ENCODE assay signal across 14 cellular contexts in genomic region chr3:193732391-193732790, GRCh38.
DNase-seq lines count a peak whose midpoint lies in the region; ATAC-seq, FAIRE-seq and TF ChIP-seq lines count a peak whose summit lies in the region.
"Had no signal": no experiment of that assay in that cellular context is flagged by ENCODE, and none has a peak within 500 bp of the region (broad histone marks: within the 10 kb centered on the region; RNA-seq: fewer than 3 reads in every experiment).

No MANE protein-coding gene starts in this region.

- no peaks in the 10 kb centered on the region for H3K36me3 ChIP-seq in neuronal stem cell (replicated peaks in 1 of 2; ENCODE audit: control insufficient read depth in 2 of 2, insufficient read depth in 2 of 2, low read length in 2 of 2)
- H3K36me3 ChIP-seq: thoracic aorta had no signal

- H4K8ac ChIP-seq in neuronal stem cell (ENCODE audit: low read depth, low read length) = peak overlapping the region; percentile 87

- H2AK5ac ChIP-seq in neuronal stem cell (ENCODE audit: low read depth, low read length) = peak overlapping the region; percentile 79

- TF ChIP-seq CTCF in Calu3 (IDR thresholded peaks at IDR 0.05; ENCODE audit: unreplicated experiment) (no peak), epithelial cell of proximal tubule (conservative IDR thresholded peaks at IDR 0.05; ENCODE audit: low read depth, low read length) (no peak), GM10266 (IDR thresholded peaks at IDR 0.05; ENCODE audit: control insufficient read depth, insufficient read depth, low read depth, missing control alignments) (no peak)

- H2BK15ac ChIP-seq in neuronal stem cell (ENCODE audit: low read length) = peak overlapping the region; percentile 17

- peak overlapping the region; percentile 69 for H3K18ac ChIP-seq in neuronal stem cell (ENCODE audit: low read length)

- CTCF ChIA-PET in Calu3 (lab: Charles Lee) = interaction anchor here (1.1 to 2.0 kb wide), 3 partner anchors 11 to 846 kb away, joined by 3 to 11 read pairs (median 4); no protein-coding TSS in a partner anchor

- peaks cover 0 to 1% of the 10 kb centered on the region in 2 donors for H3K9me3 ChIP-seq in neuronal stem cell (replicated peaks in 1 of 2; ENCODE audit: control insufficient read depth in 2 of 2, insufficient read depth in 1 of 2, low read depth in 1 of 2, low read length in 2 of 2)
- H3K9me3 ChIP-seq: thoracic aorta had no signal

- H3K4me1 Mint-ChIP-seq in Calu3 (ENCODE audit: low read depth, unreplicated experiment) = peaks cover 11% of the 10 kb centered on the region
- no peaks in the 10 kb centered on the region for H3K4me1 Mint-ChIP-seq in T-helper 2 cell treated with Interferon-gamma antibody and Interleukin-4, amounts not matched to agents 5 μg/mL and 100 μg/mL, for 36 hours (ENCODE audit: low read depth)
- H3K4me1 Mint-ChIP-seq in activated T-helper 17 cell treated with anti-CD3 and anti-CD28 coated beads, Interleukin-2, amount 50 U/mL, for 72 hours = no peaks in the 10 kb centered on the region

- BruUV-seq in Calu3 (replicated peaks; lab: Mats Ljungman, UMichigan) = no TSS peak

- H3K27ac ChIP-seq in neuronal stem cell (replicated peaks; ENCODE audit: low read length) = no peak overlapping the region
- H3K27ac ChIP-seq: thoracic aorta, VCaP had no signal

- H2BK120ac ChIP-seq in neuronal stem cell (ENCODE audit: low read depth, low read length) = no peak overlapping the region

- DNase-seq in Calu3 = peak; percentile 64
- peak; percentile 82 for DNase-seq in RCC 7860 (ENCODE audit: low spot score)
- peak; percentile 74 for DNase-seq in epithelial cell of proximal tubule (ENCODE audit: low read depth)
- DNase-seq in neuronal stem cell (ENCODE audit: low spot score) = no peak
- no peak for DNase-seq in T-helper 2 cell treated with Interferon-gamma antibody and Interleukin-4, amounts not matched to agents 5 μg/mL and 100 μg/mL, for 36 hours (ENCODE audit: low spot score)
- no peak for DNase-seq in GM10266 (ENCODE audit: extremely low spot score)
- DNase-seq: CD8-positive, alpha-beta T cell; NCI-H1694 treated with DMSO at 0.1 percent for 48 hours; posterior cingulate gyrus had no signal

- H3K9me3 Mint-ChIP-seq in Calu3 (ENCODE audit: low read depth, unreplicated experiment) = no peaks in the 10 kb centered on the region
- no peaks in the 10 kb centered on the region for H3K9me3 Mint-ChIP-seq in T-helper 2 cell treated with Interferon-gamma antibody and Interleukin-4, amounts not matched to agents 5 μg/mL and 100 μg/mL, for 36 hours
- no peaks in the 10 kb centered on the region for H3K9me3 Mint-ChIP-seq in activated T-helper 17 cell treated with anti-CD3 and anti-CD28 coated beads, Interleukin-2, amount 50 U/mL, for 72 hours
- H3K9me3 Mint-ChIP-seq: brain; CD8-positive, alpha-beta T cell had no signal

- H3K36me3 Mint-ChIP-seq in Calu3 (ENCODE audit: insufficient read depth, unreplicated experiment) = no peaks in the 10 kb centered on the region
- H3K36me3 Mint-ChIP-seq in T-helper 2 cell treated with Interferon-gamma antibody and Interleukin-4, amounts not matched to agents 5 μg/mL and 100 μg/mL, for 36 hours (ENCODE audit: low read depth) = no peaks in the 10 kb centered on the region
- no peaks in the 10 kb centered on the region for H3K36me3 Mint-ChIP-seq in activated T-helper 17 cell treated with anti-CD3 and anti-CD28 coated beads, Interleukin-2, amount 50 U/mL, for 72 hours (ENCODE audit: low read depth)
- H3K36me3 Mint-ChIP-seq: brain; CD8-positive, alpha-beta T cell had no signal

- no peak overlapping the region for H3K4me2 ChIP-seq in neuronal stem cell (ENCODE audit: insufficient read depth, low read length, poor library complexity, severe bottlenecking)

- peak overlapping the region; percentile 12 for H3K23ac ChIP-seq in neuronal stem cell (ENCODE audit: low read depth, low read length, poor library complexity)

- no peaks in the 10 kb centered on the region for H3K79me1 ChIP-seq in neuronal stem cell (ENCODE audit: low read depth, low read length)

- no peak overlapping the region for H3K9ac ChIP-seq in neuronal stem cell (ENCODE audit: low read depth, low read length, poor library complexity)

- intact Hi-C loops in Calu3 (cut with micrococcal nuclease; ENCODE audit: unreplicated experiment) = no loop called here

- no peak overlapping the region for H2AFZ ChIP-seq in neuronal stem cell (ENCODE audit: low read length)

- H3K4ac ChIP-seq in neuronal stem cell (ENCODE audit: low read length) = no peak overlapping the region

- no peaks in the 10 kb centered on the region for H3K27me3 Mint-ChIP-seq in Calu3 (ENCODE audit: unreplicated experiment)
- H3K27me3 Mint-ChIP-seq in T-helper 2 cell treated with Interferon-gamma antibody and Interleukin-4, amounts not matched to agents 5 μg/mL and 100 μg/mL, for 36 hours (ENCODE audit: low read depth) = no peaks in the 10 kb centered on the region
- H3K27me3 Mint-ChIP-seq in activated T-helper 17 cell treated with anti-CD3 and anti-CD28 coated beads, Interleukin-2, amount 50 U/mL, for 72 hours = no peaks in the 10 kb centered on the region

- no CpG with 5 or more reads among the region's 9 CpGs for WGBS in neuronal stem cell (ENCODE audit: extremely low coverage in 2 of 2, insufficient read length in 2 of 2, insufficient replicate concordance in 1 of 2), 2 donors

- H3K4me1 ChIP-seq in neuronal stem cell (ENCODE audit: control insufficient read depth in 2 of 2, insufficient read depth in 1 of 2, low read depth in 1 of 2, low read length in 2 of 2) = peaks cover 26 to 34% of the 10 kb centered on the region in 2 donors

- H3K4me3 ChIP-seq in epithelial cell of proximal tubule (ENCODE audit: low read depth, low read length) (no peak overlapping the region), neuronal stem cell (ENCODE audit: low read length in 2 of 2) (no peak overlapping the region)
- H3K4me3 ChIP-seq: thoracic aorta had no signal

- H3K27ac Mint-ChIP-seq in Calu3 (ENCODE audit: unreplicated experiment) = no peak overlapping the region
- H3K27ac Mint-ChIP-seq in T-helper 2 cell treated with Interferon-gamma antibody and Interleukin-4, amounts not matched to agents 5 μg/mL and 100 μg/mL, for 36 hours = no peak overlapping the region
- no peak overlapping the region for H3K27ac Mint-ChIP-seq in activated T-helper 17 cell treated with anti-CD3 and anti-CD28 coated beads, Interleukin-2, amount 50 U/mL, for 72 hours
- H3K27ac Mint-ChIP-seq: CD8-positive, alpha-beta T cell had no signal

- FAIRE-seq in RCC 7860 (lab: Jason Lieb, UNC) = peak; percentile 84

- H3K4me3 Mint-ChIP-seq in Calu3 (ENCODE audit: low read depth, unreplicated experiment) = no peak overlapping the region
- no peak overlapping the region for H3K4me3 Mint-ChIP-seq in T-helper 2 cell treated with Interferon-gamma antibody and Interleukin-4, amounts not matched to agents 5 μg/mL and 100 μg/mL, for 36 hours
- no peak overlapping the region for H3K4me3 Mint-ChIP-seq in activated T-helper 17 cell treated with anti-CD3 and anti-CD28 coated beads, Interleukin-2, amount 50 U/mL, for 72 hours
- H3K4me3 Mint-ChIP-seq: brain; CD8-positive, alpha-beta T cell had no signal

- peak overlapping the region; percentile 60 for H4K91ac ChIP-seq in neuronal stem cell (ENCODE audit: low read depth, low read length, poor library complexity)

- no peak overlapping the region for H3K14ac ChIP-seq in neuronal stem cell (ENCODE audit: low read length)

- H2BK5ac ChIP-seq in neuronal stem cell (ENCODE audit: low read length) = peak overlapping the region; percentile 14

- no peak for ATAC-seq in activated T-helper 17 cell treated with anti-CD3 and anti-CD28 coated beads, Interleukin-2, amount 50 U/mL, for 72 hours (replicated peaks)
- no peak for ATAC-seq in GM21576 (IDR thresholded peaks at IDR 0.05; ENCODE audit: unreplicated experiment)
- ATAC-seq: CD8-positive, alpha-beta T cell had no signal

- peak overlapping the region; percentile 64 for H2BK12ac ChIP-seq in neuronal stem cell (ENCODE audit: low read length)

- no peaks in the 10 kb centered on the region for H3K27me3 ChIP-seq in neuronal stem cell (ENCODE audit: control insufficient read depth in 3 of 3, insufficient read depth in 3 of 3, low read depth in 1 of 3, low read length in 3 of 3)

Comparison
In these comparisons a context has a peak if more than half of its experiments do, and no peak if none do; other contexts are left out.
1. DNase-seq: peak in Calu3 (single experiment), RCC 7860 (single experiment) and epithelial cell of proximal tubule (single experiment); none in neuronal stem cell (single experiment), T-helper 2 cell treated with Interferon-gamma antibody and Interleukin-4, amounts not matched to agents 5 μg/mL and 100 μg/mL, for 36 hours (single experiment) and GM10266 (single experiment).